11 cellular contexts compared by ENCODE assay signal in the genomic region with DNA sequence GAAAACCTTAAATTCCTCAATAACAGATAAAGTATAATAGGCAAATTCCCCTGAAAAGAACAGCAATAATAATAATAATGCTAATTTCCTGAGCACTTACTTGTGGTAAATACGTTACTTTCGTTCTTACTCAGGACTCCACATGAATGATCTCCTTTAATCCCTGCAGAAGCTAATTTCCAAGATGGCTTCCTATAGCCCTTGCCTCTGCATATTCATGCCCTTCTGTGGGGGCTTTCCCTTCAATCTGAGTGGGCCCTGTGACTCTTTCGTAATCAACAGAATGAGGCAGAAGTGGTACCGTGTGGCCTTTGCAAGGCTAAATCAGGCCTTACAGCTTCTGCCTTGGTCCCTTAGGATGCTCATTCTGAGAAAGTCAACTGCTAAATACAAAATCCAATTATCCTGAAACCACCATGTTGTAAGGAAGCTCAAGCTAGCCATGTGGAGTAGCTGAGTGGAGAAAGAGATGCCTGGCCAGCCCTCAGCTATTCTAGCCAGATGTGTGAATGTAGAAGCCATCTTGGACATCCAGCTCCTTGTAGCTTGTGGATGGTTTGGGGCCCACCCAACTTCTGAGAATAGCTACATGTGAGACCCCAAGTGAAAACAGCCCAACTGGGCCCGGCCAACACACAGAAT. TPM values are rescaled to one million over a fixed set of nuclear protein-coding genes. Genes with fewer than 3 reads are reported as not detected.
A peak's percentile ranks its signal among the peaks of the same experiment; 100 is the strongest.
DNase-seq lines count a peak whose midpoint lies in the region; ATAC-seq and TF ChIP-seq lines count a peak whose summit lies in the region.
"Had no signal": no experiment of that assay in that cellular context is flagged by ENCODE, and none has a peak within 500 bp of the region (broad histone marks: within the 10 kb centered on the region; RNA-seq: fewer than 3 reads in every experiment).

No MANE protein-coding gene starts in this region.

- no peak for DNase-seq in activated CD4-positive, alpha-beta T cell treated with anti-CD3 and anti-CD28 coated beads, Interleukin-2, amount 10 ng/mL, durations not matched to agents 24 days and 14 days
- no peak for DNase-seq in activated CD4-positive, alpha-beta T cell treated with anti-CD3 and anti-CD28 coated beads, Interleukin-2, amount 50 U/mL, for 1 hour
- DNase-seq in activated T-cell treated with anti-CD3 and anti-CD28 coated beads, Interleukin-2, amount 50 U/mL, for 24 hours = no peak
- DNase-seq in stimulated activated CD8-positive, alpha-beta memory T cell treated with anti-CD3 and anti-CD28 coated beads, Interleukin-2, amount 100 ng/mL, for 48 hours (ENCODE audit: low read depth in 2 of 2) = peak; percentile 6 to 25
- DNase-seq in psoas muscle = no peak
- no peak for DNase-seq in left ventricle myocardium superior
- DNase-seq: NCI-H510A, pancreas had no signal

- H3K9me3 Mint-ChIP-seq in activated CD4-positive, alpha-beta T cell treated with anti-CD3 and anti-CD28 coated beads, Interleukin-2, amount 10 ng/mL, durations not matched to agents 24 days and 14 days = peaks cover 5% of the 10 kb centered on the region
- peaks cover 11% of the 10 kb centered on the region for H3K9me3 Mint-ChIP-seq in activated T-cell treated with anti-CD3 and anti-CD28 coated beads, Interleukin-2, amount 50 U/mL, for 24 hours
- H3K9me3 Mint-ChIP-seq: dendritic cell treated with granulocyte-macrophage colony-stimulating factor and Interleukin-4, amounts not matched to agents 40 ng/mL and 50 ng/mL, for 4 days had no signal

- H3K27me3 Mint-ChIP-seq in activated CD4-positive, alpha-beta T cell treated with anti-CD3 and anti-CD28 coated beads, Interleukin-2, amount 10 ng/mL, durations not matched to agents 24 days and 14 days = no peaks in the 10 kb centered on the region
- H3K27me3 Mint-ChIP-seq in activated T-cell treated with anti-CD3 and anti-CD28 coated beads, Interleukin-2, amount 50 U/mL, for 24 hours = peaks cover 3% of the 10 kb centered on the region

- ATAC-seq in HG02571 (IDR thresholded peaks at IDR 0.05; ENCODE audit: unreplicated experiment) (peak; percentile 52), psoas muscle (no peak), HG03108 (IDR thresholded peaks at IDR 0.05; ENCODE audit: unreplicated experiment) (no peak), left ventricle myocardium superior (no peak)
- ATAC-seq: pancreas had no signal

- 74 to 98% (median 90%) methylated on average over 5 of the region's 5 CpGs for WGBS in psoas muscle, 3 donors

- no peaks in the 10 kb centered on the region for H3K9me3 ChIP-seq in psoas muscle
- H3K9me3 ChIP-seq: pancreas had no signal

- H3K4me3 Mint-ChIP-seq in activated CD4-positive, alpha-beta T cell treated with anti-CD3 and anti-CD28 coated beads, Interleukin-2, amount 10 ng/mL, durations not matched to agents 24 days and 14 days = peak overlapping the region; percentile 24
- H3K4me3 Mint-ChIP-seq in activated T-cell treated with anti-CD3 and anti-CD28 coated beads, Interleukin-2, amount 50 U/mL, for 24 hours = peak overlapping the region; percentile 7
- H3K4me3 Mint-ChIP-seq: dendritic cell treated with granulocyte-macrophage colony-stimulating factor and Interleukin-4, amounts not matched to agents 40 ng/mL and 50 ng/mL, for 4 days had no signal

- H3K36me3 Mint-ChIP-seq in activated CD4-positive, alpha-beta T cell treated with anti-CD3 and anti-CD28 coated beads, Interleukin-2, amount 10 ng/mL, durations not matched to agents 24 days and 14 days (ENCODE audit: low read depth) = no peaks in the 10 kb centered on the region
- no peaks in the 10 kb centered on the region for H3K36me3 Mint-ChIP-seq in activated T-cell treated with anti-CD3 and anti-CD28 coated beads, Interleukin-2, amount 50 U/mL, for 24 hours (ENCODE audit: low read depth)

- H3K4me3 ChIP-seq in psoas muscle = no peak overlapping the region
- H3K4me3 ChIP-seq: pancreas had no signal

- H3K27me3 ChIP-seq in psoas muscle (ENCODE audit: insufficient read depth in 3 of 3, low read length in 2 of 3) = no peaks in the 10 kb centered on the region
- H3K27me3 ChIP-seq: pancreas had no signal

- peak overlapping the region; percentile 25 for H3K27ac Mint-ChIP-seq in activated CD4-positive, alpha-beta T cell treated with anti-CD3 and anti-CD28 coated beads, Interleukin-2, amount 10 ng/mL, durations not matched to agents 24 days and 14 days
- H3K27ac Mint-ChIP-seq in activated T-cell treated with anti-CD3 and anti-CD28 coated beads, Interleukin-2, amount 50 U/mL, for 24 hours = peak overlapping the region; percentile 59

- H3K4me1 Mint-ChIP-seq in activated CD4-positive, alpha-beta T cell treated with anti-CD3 and anti-CD28 coated beads, Interleukin-2, amount 10 ng/mL, durations not matched to agents 24 days and 14 days = peaks cover 46% of the 10 kb centered on the region
- peaks cover 53% of the 10 kb centered on the region for H3K4me1 Mint-ChIP-seq in activated T-cell treated with anti-CD3 and anti-CD28 coated beads, Interleukin-2, amount 50 U/mL, for 24 hours (ENCODE audit: low read depth)

- intact Hi-C loops in activated CD4-positive, alpha-beta T cell treated with anti-CD3 and anti-CD28 coated beads, Interleukin-2, amount 10 ng/mL, durations not matched to agents 24 days and 14 days (cut with micrococcal nuclease) = loop anchor here (1.0 to 10.0 kb wide), 5 partner anchors 15 to 409 kb away; no protein-coding TSS in a partner anchor
- intact Hi-C loops in psoas muscle (cut with DNase I) (no loop called here), left ventricle myocardium superior (cut with micrococcal nuclease) (no loop called here)

- H3K27ac ChIP-seq in psoas muscle = no peak overlapping the region
- H3K27ac ChIP-seq: pancreas had no signal

- H3K4me1 ChIP-seq in psoas muscle = peaks cover 4% of the 10 kb centered on the region
- H3K4me1 ChIP-seq: pancreas had no signal

- no peaks in the 10 kb centered on the region for H3K36me3 ChIP-seq in psoas muscle (ENCODE audit: insufficient read depth in 1 of 2, low read depth in 1 of 2)
- H3K36me3 ChIP-seq: pancreas had no signal

- no peak for TF ChIP-seq CTCF in psoas muscle (IDR thresholded peaks at IDR 0.05)

RNA-seq across cellular contexts. Expression of a gene that starts 50.5 kb away (rescaled TPM):
- 39.0 and 43.7 TPM in 2 replicates for total RNA-seq in activated CD4-positive, alpha-beta T cell treated with anti-CD3 and anti-CD28 coated beads, Interleukin-2, amount 10 ng/mL, durations not matched to agents 24 days and 14 days
- total RNA-seq in psoas muscle (10 to 100 TPM; 20.5 to 31.9 (median 23.2) TPM), left ventricle myocardium superior (30.8 TPM)
- polyA plus RNA-seq in psoas muscle = 10 to 100 TPM; 17.9 to 20.1 (median 18.0) TPM

RNA-seq across cellular contexts. Expression of a gene that starts 52.2 kb away (rescaled TPM):
- total RNA-seq in activated CD4-positive, alpha-beta T cell treated with anti-CD3 and anti-CD28 coated beads, Interleukin-2, amount 10 ng/mL, durations not matched to agents 24 days and 14 days = 52.6 and 56.2 TPM in 2 replicates
- total RNA-seq in psoas muscle (10 to 100 TPM; 52.9 to 72.6 (median 58.2) TPM), left ventricle myocardium superior (31.9 TPM)
- polyA plus RNA-seq in psoas muscle = 10 to 100 TPM; 22.3 to 64.2 (median 37.3) TPM

Comparison
In these comparisons a context has a peak if more than half of its experiments do, and no peak if none do; other contexts are left out.
1. DNase-seq: peak in stimulated activated CD8-positive, alpha-beta memory T cell treated with anti-CD3 and anti-CD28 coated beads, Interleukin-2, amount 100 ng/mL, for 48 hours (2 of 2); none in activated CD4-positive, alpha-beta T cell treated with anti-CD3 and anti-CD28 coated beads, Interleukin-2, amount 10 ng/mL, durations not matched to agents 24 days and 14 days (single experiment), activated CD4-positive, alpha-beta T cell treated with anti-CD3 and anti-CD28 coated beads, Interleukin-2, amount 50 U/mL, for 1 hour (single experiment), activated T-cell treated with anti-CD3 and anti-CD28 coated beads, Interleukin-2, amount 50 U/mL, for 24 hours (single experiment), psoas muscle (0 of 2) and left ventricle myocardium superior (single experiment).